ENCODE assay signal across 15 cellular contexts in the genomic region with DNA sequence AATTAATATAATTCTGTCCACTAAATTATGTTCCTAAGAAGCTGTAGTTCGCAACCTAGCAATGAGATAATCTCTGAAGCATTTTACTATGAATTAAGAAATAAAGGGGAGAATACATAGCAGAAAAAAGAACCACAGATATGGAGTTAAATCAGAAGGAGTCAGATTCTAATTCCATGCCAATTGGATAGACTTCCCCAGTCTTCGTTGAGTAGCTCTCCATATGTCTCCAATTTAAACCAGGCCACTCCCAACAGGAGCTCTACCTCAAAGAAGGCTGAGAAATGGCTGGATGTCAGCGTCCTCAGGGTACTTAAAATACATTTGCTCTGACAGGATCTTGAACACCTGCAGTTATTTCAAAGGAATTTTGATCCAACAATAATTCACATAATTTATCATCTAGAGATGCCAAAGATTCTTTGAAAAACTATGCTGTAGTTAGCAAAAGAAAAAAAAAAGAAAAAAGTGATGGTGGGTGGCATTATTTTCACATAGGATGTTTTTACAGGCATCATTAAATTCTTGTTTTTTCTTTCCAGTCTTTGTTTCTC.
DNase-seq lines count a peak whose midpoint lies in the region; ATAC-seq, FAIRE-seq and TF ChIP-seq lines count a peak whose summit lies in the region.
"Had no signal": no experiment of that assay in that cellular context is flagged by ENCODE, and none has a peak within 500 bp of the region (broad histone marks: within the 10 kb centered on the region; RNA-seq: fewer than 3 reads in every experiment).

No MANE protein-coding gene starts in this region.

- CTCF ChIA-PET in HEK293 (lab: Yijun Ruan, JAX) (interaction anchor here (0.7 to 0.9 kb wide), 4 partner anchors 106 to 678 kb away, joined by 3 to 8 read pairs (median 4); no protein-coding TSS in a partner anchor), WTC11 (lab: Charles Lee) (interaction anchor here (1.8 kb wide), 1 partner anchor 10 kb away, joined by 7 read pairs; no protein-coding TSS in a partner anchor), Calu3 (lab: Charles Lee) (interaction anchor here (0.7 to 1.4 kb wide), 5 partner anchors 10 to 571 kb away, joined by 3 to 5 read pairs (median 3); no protein-coding TSS in a partner anchor)

- POLR2A ChIA-PET in HEK293 (lab: Yijun Ruan, JAX) (no interaction called here), WTC11 (lab: Charles Lee) (interaction anchor here (0.6 kb wide), 1 partner anchor 99 kb away, joined by 3 read pairs; no protein-coding TSS in a partner anchor)

- no peak overlapping the region for H3K4me3 ChIP-seq in HEK293 (ENCODE audit: low read depth, low read length)
- H3K4me3 ChIP-seq: MG63 had no signal

- H3K27ac ChIP-seq in HEK293 (ENCODE audit: extremely low read depth, low read depth, low read length): no peak overlapping the region

- TF ChIP-seq CTCF in HEK293 (tag by site-specific recombination; IDR thresholded peaks at IDR 0.05) (no peak), WTC11 (IDR thresholded peaks at IDR 0.05) (no peak), mesothelial cell of epicardium (IDR thresholded peaks at IDR 0.05; ENCODE audit: unreplicated experiment) (no peak), Calu3 (IDR thresholded peaks at IDR 0.05; ENCODE audit: unreplicated experiment) (no peak)

- H3K4me1 Mint-ChIP-seq in WTC11: peaks cover 36% of the 10 kb centered on the region
- peaks cover 26% of the 10 kb centered on the region for H3K4me1 Mint-ChIP-seq in mesothelial cell of epicardium
- peaks cover 20% of the 10 kb centered on the region for H3K4me1 Mint-ChIP-seq in Calu3 (ENCODE audit: low read depth, unreplicated experiment)

- DNase-seq in WTC11 (ENCODE audit: low spot score) (no peak), mesothelial cell of epicardium (ENCODE audit: low spot score in 2 of 2, unreplicated experiment in 2 of 2) (no peak), Calu3 (no peak)
- DNase-seq in activated naive CD4-positive, alpha-beta T cell treated with anti-CD3 and anti-CD28 coated beads, Interleukin-2, amount 50 U/mL, for 72 hours (ENCODE audit: low spot score in 2 of 2): no peak
- no peak for DNase-seq in stimulated activated CD4-positive, alpha-beta T cell treated with anti-CD3 and anti-CD28 coated beads, Interleukin-12 subunit alpha, Interleukin-12 subunit beta, amount 100 ng/mL, for 4 hours
- DNase-seq: COR-L47, MG63, NCI-H1092 treated with DMSO at 0.1 percent for 48 hours, NCI-H1694, NCI-H774, SK-N-SH had no signal

- peak; percentile 100 for FAIRE-seq in A204.1 (lab: Jason Lieb, UNC)

- peak; percentile 27; the same call in 1 of the 2 replicates for ATAC-seq in WTC11
- ATAC-seq in activated naive CD4-positive, alpha-beta T cell treated with anti-CD3 and anti-CD28 coated beads, Interleukin-2, amount 50 U/mL, for 72 hours: no peak
- ATAC-seq: HCT116, Panc1 had no signal

- H3K4me3 Mint-ChIP-seq in WTC11 (no peak overlapping the region), mesothelial cell of epicardium (no peak overlapping the region), Calu3 (ENCODE audit: low read depth, unreplicated experiment) (no peak overlapping the region)

- H3K27me3 Mint-ChIP-seq in WTC11 (ENCODE audit: low read depth) (no peaks in the 10 kb centered on the region), mesothelial cell of epicardium (ENCODE audit: low read depth) (no peaks in the 10 kb centered on the region), Calu3 (ENCODE audit: unreplicated experiment) (no peaks in the 10 kb centered on the region)

- H3K27ac Mint-ChIP-seq in WTC11 (no peak overlapping the region), mesothelial cell of epicardium (peak overlapping the region; percentile 91), Calu3 (ENCODE audit: unreplicated experiment) (no peak overlapping the region)
- H3K27ac Mint-ChIP-seq in activated naive CD4-positive, alpha-beta T cell treated with anti-CD3 and anti-CD28 coated beads, Interleukin-2, amount 50 U/mL, for 72 hours: no peak overlapping the region

- H3K4me1 ChIP-seq in HEK293 (ENCODE audit: control insufficient read depth, insufficient read depth, low read length): peaks cover 12% of the 10 kb centered on the region

- peaks cover 18% of the 10 kb centered on the region for H3K9me3 Mint-ChIP-seq in WTC11
- H3K9me3 Mint-ChIP-seq in mesothelial cell of epicardium: peaks cover 21% of the 10 kb centered on the region
- H3K9me3 Mint-ChIP-seq in activated naive CD4-positive, alpha-beta T cell treated with anti-CD3 and anti-CD28 coated beads, Interleukin-2, amount 50 U/mL, for 72 hours: peaks cover 0 to 4% of the 10 kb centered on the region in 2 donors
- peaks cover 7% of the 10 kb centered on the region for H3K9me3 Mint-ChIP-seq in Calu3 (ENCODE audit: low read depth, unreplicated experiment)

- peaks cover 16% of the 10 kb centered on the region for H3K36me3 Mint-ChIP-seq in WTC11
- peaks cover 10% of the 10 kb centered on the region for H3K36me3 Mint-ChIP-seq in mesothelial cell of epicardium
- no peaks in the 10 kb centered on the region for H3K36me3 Mint-ChIP-seq in activated naive CD4-positive, alpha-beta T cell treated with anti-CD3 and anti-CD28 coated beads, Interleukin-2, amount 50 U/mL, for 72 hours
- no peaks in the 10 kb centered on the region for H3K36me3 Mint-ChIP-seq in Calu3 (ENCODE audit: insufficient read depth, unreplicated experiment)

- no peaks in the 10 kb centered on the region for H3K9me3 ChIP-seq in HEK293 (ENCODE audit: control insufficient read depth, insufficient read depth, low read depth, low read length)
- H3K9me3 ChIP-seq: MG63, SK-N-SH had no signal

- intact Hi-C loops in Calu3 (cut with micrococcal nuclease; ENCODE audit: unreplicated experiment): loop anchor here (5.0 to 10.0 kb wide), 3 partner anchors 100 to 1107 kb away; no protein-coding TSS in a partner anchor

- no TSS peak for BruUV-seq in Calu3 (replicated peaks; lab: Mats Ljungman, UMichigan)

- H3K36me3 ChIP-seq in HEK293 (ENCODE audit: control insufficient read depth in 2 of 2, insufficient read depth in 1 of 2, low read length in 2 of 2): no peaks in the 10 kb centered on the region
- H3K36me3 ChIP-seq: MG63 had no signal

TF ChIP-seq in HEK293, 187 proteins besides CTCF, POLR2A, EP300 and RAD21:
- TF ChIP-seq PRDM6 (tag by site-specific recombination; IDR thresholded peaks at IDR 0.05): peak; percentile 81
- TF ChIP-seq ZNF350 (tag by site-specific recombination; IDR thresholded peaks at IDR 0.05): no peak
TF ChIP-seq in HEK293: peak in this region for 1.

TF ChIP-seq in WTC11, 78 proteins besides CTCF, POLR2A, EP300 and RAD21 (continues in another document):
- no peak for TF ChIP-seq FOXP1 (CRISPR knock-in tag; IDR thresholded peaks at IDR 0.05; ENCODE audit: borderline replicate concordance)
- TF ChIP-seq, protein P1, sequence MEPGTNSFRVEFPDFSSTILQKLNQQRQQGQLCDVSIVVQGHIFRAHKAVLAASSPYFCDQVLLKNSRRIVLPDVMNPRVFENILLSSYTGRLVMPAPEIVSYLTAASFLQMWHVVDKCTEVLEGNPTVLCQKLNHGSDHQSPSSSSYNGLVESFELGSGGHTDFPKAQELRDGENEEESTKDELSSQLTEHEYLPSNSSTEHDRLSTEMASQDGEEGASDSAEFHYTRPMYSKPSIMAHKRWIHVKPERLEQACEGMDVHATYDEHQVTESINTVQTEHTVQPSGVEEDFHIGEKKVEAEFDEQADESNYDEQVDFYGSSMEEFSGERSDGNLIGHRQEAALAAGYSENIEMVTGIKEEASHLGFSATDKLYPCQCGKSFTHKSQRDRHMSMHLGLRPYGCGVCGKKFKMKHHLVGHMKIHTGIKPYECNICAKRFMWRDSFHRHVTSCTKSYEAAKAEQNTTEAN (CRISPR knock-in tag; IDR thresholded peaks at IDR 0.05): no peak
- TF ChIP-seq TP53 (CRISPR knock-in tag; IDR thresholded peaks at IDR 0.05): no peak
- TF ChIP-seq SP1 (CRISPR knock-in tag; conservative IDR thresholded peaks at IDR 0.05): no peak
- TF ChIP-seq, protein P2, sequence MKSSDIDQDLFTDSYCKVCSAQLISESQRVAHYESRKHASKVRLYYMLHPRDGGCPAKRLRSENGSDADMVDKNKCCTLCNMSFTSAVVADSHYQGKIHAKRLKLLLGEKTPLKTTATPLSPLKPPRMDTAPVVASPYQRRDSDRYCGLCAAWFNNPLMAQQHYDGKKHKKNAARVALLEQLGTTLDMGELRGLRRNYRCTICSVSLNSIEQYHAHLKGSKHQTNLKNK (CRISPR knock-in tag; IDR thresholded peaks at IDR 0.05): no peak
- TF ChIP-seq NR3C1 (CRISPR knock-in tag; conservative IDR thresholded peaks at IDR 0.05; ENCODE audit: low read depth): no peak
- no peak for TF ChIP-seq IRF2 (CRISPR knock-in tag; IDR thresholded peaks at IDR 0.05; ENCODE audit: borderline replicate concordance, low read depth)
- TF ChIP-seq, protein P3, sequence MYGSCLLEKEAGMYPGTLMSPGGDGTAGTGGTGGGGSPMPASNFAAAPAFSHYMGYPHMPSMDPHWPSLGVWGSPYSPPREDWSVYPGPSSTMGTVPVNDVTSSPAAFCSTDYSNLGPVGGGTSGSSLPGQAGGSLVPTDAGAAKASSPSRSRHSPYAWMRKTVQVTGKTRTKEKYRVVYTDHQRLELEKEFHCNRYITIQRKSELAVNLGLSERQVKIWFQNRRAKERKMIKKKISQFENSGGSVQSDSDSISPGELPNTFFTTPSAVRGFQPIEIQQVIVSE (CRISPR knock-in tag; IDR thresholded peaks at IDR 0.05; ENCODE audit: borderline replicate concordance): no peak
- TF ChIP-seq ZNF416 (CRISPR knock-in tag; IDR thresholded peaks at IDR 0.05): no peak
- TF ChIP-seq, protein P4, sequence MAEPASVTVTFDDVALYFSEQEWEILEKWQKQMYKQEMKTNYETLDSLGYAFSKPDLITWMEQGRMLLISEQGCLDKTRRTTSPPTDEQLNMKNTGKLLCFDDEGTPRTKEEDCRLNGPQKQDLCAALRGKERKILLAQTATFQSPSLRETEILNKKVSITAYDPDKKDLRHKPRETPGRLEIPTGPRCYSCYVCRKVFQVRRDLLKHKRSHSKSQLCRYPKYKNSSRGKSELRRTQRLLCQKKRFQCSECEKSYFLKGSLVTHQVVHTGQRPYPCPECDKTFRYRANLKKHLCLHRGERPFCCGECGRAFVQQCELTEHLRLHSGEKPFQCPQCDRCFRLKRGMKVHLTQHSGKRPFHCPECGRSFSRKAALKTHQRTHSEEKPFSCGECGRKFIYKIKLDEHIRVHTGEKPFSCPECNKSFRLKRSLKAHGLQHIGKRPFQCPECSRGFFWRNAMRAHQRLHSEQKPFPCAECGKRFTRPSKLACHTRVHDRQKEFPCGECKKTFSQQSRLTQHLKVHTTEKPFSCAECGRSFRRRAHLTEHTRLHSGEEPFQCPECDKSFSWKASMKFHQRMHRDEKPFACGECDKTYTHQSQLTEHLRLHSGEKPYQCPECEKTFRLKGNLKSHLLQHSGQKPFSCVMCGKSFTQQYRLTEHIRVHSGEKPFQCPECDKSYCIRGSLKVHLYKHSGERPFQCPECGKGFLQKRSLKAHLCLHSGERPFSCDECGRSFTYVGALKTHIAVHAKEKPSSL (CRISPR knock-in tag; conservative IDR thresholded peaks at IDR 0.05): no peak
- TF ChIP-seq ESRRA (CRISPR knock-in tag; IDR thresholded peaks at IDR 0.05; ENCODE audit: borderline replicate concordance): no peak
- no peak for TF ChIP-seq SMAD4 (CRISPR knock-in tag; IDR thresholded peaks at IDR 0.05)
- no peak for TF ChIP-seq NR1H2 (CRISPR knock-in tag; IDR thresholded peaks at IDR 0.05)
- no peak for TF ChIP-seq PRRX2 (CRISPR knock-in tag; IDR thresholded peaks at IDR 0.05)
